11 cellular contexts compared by ENCODE assay signal in the genomic region with DNA sequence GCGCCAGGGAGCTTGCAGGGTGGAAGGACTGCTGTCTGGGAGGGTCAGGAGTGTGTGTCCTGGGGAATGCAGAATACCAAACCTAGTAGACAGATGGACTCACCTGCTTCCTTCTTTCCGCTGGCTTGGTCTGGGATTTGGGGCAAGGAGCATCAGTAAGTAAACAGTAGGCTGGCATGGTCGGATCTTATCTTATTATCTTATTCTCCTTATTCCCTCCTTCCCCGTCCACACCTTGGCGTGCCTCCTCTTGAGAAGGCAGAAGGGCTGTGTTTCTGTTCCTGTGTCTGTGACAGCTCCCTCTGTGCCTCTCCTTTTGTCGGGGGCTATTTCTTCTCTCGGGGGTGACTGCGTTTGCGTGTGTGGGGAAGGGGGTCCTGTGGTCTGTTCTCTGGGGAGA. TPM values are rescaled to one million over a fixed set of nuclear protein-coding genes. Genes with fewer than 3 reads are reported as not detected.
A peak's percentile ranks its signal among the peaks of the same experiment; 100 is the strongest.
DNase-seq lines count a peak whose midpoint lies in the region; ATAC-seq and TF ChIP-seq lines count a peak whose summit lies in the region.
"Had no signal": no experiment of that assay in that cellular context is flagged by ENCODE, and none has a peak within 500 bp of the region (broad histone marks: within the 10 kb centered on the region; RNA-seq: fewer than 3 reads in every experiment).

No MANE protein-coding gene starts in this region.

- DNase-seq in AG04449 (ENCODE audit: low read depth, low spot score) (no peak), breast epithelium (ENCODE audit: low spot score in 2 of 2) (peak in 1 of 2 donors; percentile 38), medulla oblongata (ENCODE audit: extremely low spot score) (no peak), COLO668 (lab: John Stamatoyannopoulos, UW; ENCODE audit: unreplicated experiment) (no peak), SKM-1 (lab: John Stamatoyannopoulos, UW; ENCODE audit: unreplicated experiment) (no peak)

- no peak for ATAC-seq in HG02870 (IDR thresholded peaks at IDR 0.05; ENCODE audit: unreplicated experiment)

- H3K4me3 ChIP-seq in AG04449 (ENCODE audit: low read depth, low read length) (peak overlapping the region; percentile 13; the same call in 1 of the 2 replicates), HUES48 (ENCODE audit: low read depth, low read length) (peak overlapping the region; percentile 50), breast epithelium (peak overlapping the region in 2 of 3 donors; percentile 37 to 59), mucosa of stomach (ENCODE audit: low read length) (no peak overlapping the region)

- H3K27me3 ChIP-seq in HUES48 (ENCODE audit: control insufficient read depth, insufficient read depth, low read length) (peaks cover 10% of the 10 kb centered on the region), breast epithelium (no peaks in the 10 kb centered on the region), mucosa of stomach (ENCODE audit: control insufficient read depth, insufficient read depth, low read length) (peaks cover 4% of the 10 kb centered on the region)
- H3K27me3 ChIP-seq: Peyer's patch had no signal

- CTCF ChIA-PET in AG04449 (lab: Yijun Ruan, JAX), result interaction anchor here (0.7 to 10.7 kb wide), 40 partner anchors 11 to 692 kb away, joined by 3 to 146 read pairs (median 8); a partner anchor contains a TSS

- POLR2A ChIA-PET in AG04449 (lab: Yijun Ruan, JAX), result no interaction called here

- intact Hi-C loops in breast epithelium (cut with DNase I; ENCODE audit: low total_unique reads), result no loop called here

- no peak for TF ChIP-seq CTCF in AG04449 (IDR thresholded peaks at IDR 0.05; ENCODE audit: insufficient read depth, low read length, missing control alignments)
- TF ChIP-seq CTCF in breast epithelium (IDR thresholded peaks at IDR 0.05), result no peak

- TF ChIP-seq POLR2A in breast epithelium (IDR thresholded peaks at IDR 0.05), result no peak

- H3K9me3 ChIP-seq in HUES48 (ENCODE audit: control insufficient read depth, insufficient read depth, low read length), result no peaks in the 10 kb centered on the region
- H3K9me3 ChIP-seq in breast epithelium, result no peaks in the 10 kb centered on the region
- H3K9me3 ChIP-seq in mucosa of stomach (ENCODE audit: control insufficient read depth, low read length), result no peaks in the 10 kb centered on the region
- H3K9me3 ChIP-seq: Peyer's patch had no signal

- H3K9ac ChIP-seq in HUES48 (ENCODE audit: low read depth, low read length) (no peak overlapping the region), mucosa of stomach (ENCODE audit: low read length) (peak overlapping the region; percentile 56)

- peaks cover 3% of the 10 kb centered on the region; the same call in 1 of the 2 replicates for H3K4me1 ChIP-seq in HUES48 (ENCODE audit: control insufficient read depth, insufficient read depth, low read length)
- peaks cover 12 to 14% of the 10 kb centered on the region in 2 donors for H3K4me1 ChIP-seq in breast epithelium
- peaks cover 30% of the 10 kb centered on the region for H3K4me1 ChIP-seq in mucosa of stomach (ENCODE audit: control insufficient read depth, insufficient read depth, low read length)

- H3K36me3 ChIP-seq in HUES48 (ENCODE audit: control insufficient read depth, insufficient read depth, low read length), result no peaks in the 10 kb centered on the region
- H3K36me3 ChIP-seq in breast epithelium, result no peaks in the 10 kb centered on the region
- no peaks in the 10 kb centered on the region for H3K36me3 ChIP-seq in mucosa of stomach (ENCODE audit: control insufficient read depth, insufficient read depth, low read length)
- H3K36me3 ChIP-seq: Peyer's patch had no signal

- H3K27ac ChIP-seq in HUES48 (ENCODE audit: low read depth, low read length) (no peak overlapping the region), breast epithelium (peak overlapping the region; percentile 96)

RNA-seq across cellular contexts. Expression of a gene that starts 4.1 kb away (rescaled TPM):
- 1 to 10 TPM in 1 of 3 donors, under 1 TPM in 1, not detected in 1; 0.66 to 2.2 TPM for total RNA-seq in breast epithelium
- total RNA-seq: Peyer's patch had no signal

RNA-seq across cellular contexts. Expression of a gene that starts 12.8 kb away (rescaled TPM):
- total RNA-seq in breast epithelium, result 10 to 100 TPM in 1 of 3 donors, 1 to 10 TPM in 1, not detected in 1; 3.6 to 29.9 TPM
- total RNA-seq: Peyer's patch had no signal

RNA-seq across cellular contexts. Expression of a gene that starts 42.7 kb away (rescaled TPM):
- total RNA-seq in breast epithelium, result under 1 TPM in 2 of 3 donors, not detected in 1; 0.33 to 0.59 TPM
- total RNA-seq: activated CD8-positive, alpha-beta T cell treated with anti-CD3 and anti-CD28 coated beads, Interleukin-2, amount 10 ng/mL, durations not matched to agents 7 days and 5 days; LHCN-M2; Peyer's patch had no signal

RNA-seq across cellular contexts. Expression of a gene that starts 45.5 kb away (rescaled TPM):
- 1,000 to 10,000 TPM in 1 of 3 donors, 100 to 1,000 TPM in 1, 1 to 10 TPM in 1; 4.2 to 1,051 (median 358) TPM for total RNA-seq in breast epithelium
